In the genomic region with DNA sequence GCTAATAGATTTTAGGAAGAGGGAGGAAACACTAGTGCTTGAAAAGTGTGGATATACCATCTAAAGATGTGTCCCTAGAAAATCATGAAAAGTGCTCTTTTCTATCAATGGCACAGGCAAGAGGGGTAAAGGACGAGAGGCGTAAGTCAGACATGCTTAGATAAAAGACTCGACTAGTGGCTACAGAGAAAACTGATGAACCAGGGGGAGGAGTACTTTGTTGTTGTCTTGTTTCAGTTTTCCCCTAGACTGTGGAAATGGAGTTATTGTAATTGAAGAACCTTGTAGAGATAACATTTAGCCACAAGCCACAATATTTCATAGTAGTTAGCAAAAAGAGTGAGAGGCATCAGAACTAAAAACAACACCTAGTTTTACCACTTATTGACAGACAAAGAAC, we compare ENCODE assay signal across 24 cellular contexts. TPM values are rescaled to one million over a fixed set of nuclear protein-coding genes. Genes with fewer than 3 reads are reported as not detected.
"Had no signal": no experiment of that assay in that cellular context is flagged by ENCODE, and none has a peak within 500 bp of the region (broad histone marks: within the 10 kb centered on the region; RNA-seq: fewer than 3 reads in every experiment).

No MANE protein-coding gene starts in this region.

- ATAC-seq: gastroesophageal sphincter; left colon; left ventricle myocardium superior; psoas muscle; right lobe of liver; stimulated activated memory B cell treated with anti-CD40 and anti-IgM and Interleukin-4, amounts not matched to agents 10 μg/mL and 1 μg/mL and 100 μg/mL, for 72 hours had no signal

- H3K27me3 Mint-ChIP-seq: naive B cell; stimulated activated memory B cell treated with anti-CD40 and anti-IgM and Interleukin-4, amounts not matched to agents 10 μg/mL and 1 μg/mL and 100 μg/mL, for 72 hours; stimulated activated naive CD8-positive, alpha-beta T cell treated with anti-CD3 and anti-CD28 coated beads, Interleukin-15, Interleukin-2, amounts not matched to agents 100 ng/mL and 50 ng/mL, for 24 hours had no signal

- H3K4me1 ChIP-seq: colonic mucosa, esophagus squamous epithelium, gastroesophageal sphincter, psoas muscle, right lobe of liver, transverse colon had no signal

- H3K36me3 ChIP-seq: colonic mucosa, esophagus squamous epithelium, gastroesophageal sphincter, neutrophil, right lobe of liver, thoracic aorta, transverse colon had no signal

- H3K4me1 Mint-ChIP-seq: naive B cell, nephron had no signal

- H3K9me3 ChIP-seq: colonic mucosa, esophagus squamous epithelium, gastroesophageal sphincter, neutrophil, psoas muscle, right lobe of liver, thoracic aorta, transverse colon had no signal

- H3K27me3 ChIP-seq: colonic mucosa, esophagus squamous epithelium, gastroesophageal sphincter, hepatocyte, neutrophil, right lobe of liver, transverse colon had no signal

- H3K79me2 ChIP-seq: hepatocyte had no signal

- H3K4me2 ChIP-seq: hepatocyte had no signal

- H3K9me3 Mint-ChIP-seq: naive B cell; nephron; stimulated activated memory B cell treated with anti-CD40 and anti-IgM and Interleukin-4, amounts not matched to agents 10 μg/mL and 1 μg/mL and 100 μg/mL, for 72 hours had no signal

- H3K27ac Mint-ChIP-seq: naive B cell; nephron; stimulated activated memory B cell treated with anti-CD40 and anti-IgM and Interleukin-4, amounts not matched to agents 10 μg/mL and 1 μg/mL and 100 μg/mL, for 72 hours; stimulated activated naive CD8-positive, alpha-beta T cell treated with anti-CD3 and anti-CD28 coated beads, Interleukin-15, Interleukin-2, amounts not matched to agents 100 ng/mL and 50 ng/mL, for 24 hours had no signal

- DNase-seq: colonic mucosa; dermis blood vessel endothelial cell; esophagus squamous epithelium; foreskin fibroblast; kidney; left colon; left ventricle myocardium superior; mesendoderm; naive B cell; psoas muscle; retina; right lobe of liver; stimulated activated CD4-positive, alpha-beta T cell treated with anti-CD3 and anti-CD28 coated beads, Interleukin-4, amount 100 ng/mL, for 1 hour; stimulated activated CD8-positive, alpha-beta memory T cell treated with anti-CD3 and anti-CD28 coated beads, Interleukin-4, amount 100 ng/mL, for 48 hours; transverse colon had no signal

- H3K36me3 Mint-ChIP-seq: naive B cell; stimulated activated memory B cell treated with anti-CD40 and anti-IgM and Interleukin-4, amounts not matched to agents 10 μg/mL and 1 μg/mL and 100 μg/mL, for 72 hours had no signal

- H3K4me3 ChIP-seq: colonic mucosa, esophagus squamous epithelium, gastroesophageal sphincter, hepatocyte, psoas muscle, right lobe of liver, thoracic aorta, transverse colon had no signal

- H3K4me3 Mint-ChIP-seq: naive B cell; nephron; stimulated activated memory B cell treated with anti-CD40 and anti-IgM and Interleukin-4, amounts not matched to agents 10 μg/mL and 1 μg/mL and 100 μg/mL, for 72 hours; stimulated activated naive CD8-positive, alpha-beta T cell treated with anti-CD3 and anti-CD28 coated beads, Interleukin-15, Interleukin-2, amounts not matched to agents 100 ng/mL and 50 ng/mL, for 24 hours had no signal

- H2AFZ ChIP-seq: hepatocyte had no signal

- H3K27ac ChIP-seq: colonic mucosa, esophagus squamous epithelium, gastroesophageal sphincter, hepatocyte, neutrophil, psoas muscle, right lobe of liver, thoracic aorta, transverse colon had no signal

RNA-seq across cellular contexts. Expression of a gene that starts 21.4 kb away (rescaled TPM):
- total RNA-seq: dermis blood vessel endothelial cell, epithelial cell of proximal tubule, gastroesophageal sphincter, left ventricle myocardium superior, lung microvascular endothelial cell had no signal
